ENCODE assay signal across 8 cellular contexts in the genomic region with DNA sequence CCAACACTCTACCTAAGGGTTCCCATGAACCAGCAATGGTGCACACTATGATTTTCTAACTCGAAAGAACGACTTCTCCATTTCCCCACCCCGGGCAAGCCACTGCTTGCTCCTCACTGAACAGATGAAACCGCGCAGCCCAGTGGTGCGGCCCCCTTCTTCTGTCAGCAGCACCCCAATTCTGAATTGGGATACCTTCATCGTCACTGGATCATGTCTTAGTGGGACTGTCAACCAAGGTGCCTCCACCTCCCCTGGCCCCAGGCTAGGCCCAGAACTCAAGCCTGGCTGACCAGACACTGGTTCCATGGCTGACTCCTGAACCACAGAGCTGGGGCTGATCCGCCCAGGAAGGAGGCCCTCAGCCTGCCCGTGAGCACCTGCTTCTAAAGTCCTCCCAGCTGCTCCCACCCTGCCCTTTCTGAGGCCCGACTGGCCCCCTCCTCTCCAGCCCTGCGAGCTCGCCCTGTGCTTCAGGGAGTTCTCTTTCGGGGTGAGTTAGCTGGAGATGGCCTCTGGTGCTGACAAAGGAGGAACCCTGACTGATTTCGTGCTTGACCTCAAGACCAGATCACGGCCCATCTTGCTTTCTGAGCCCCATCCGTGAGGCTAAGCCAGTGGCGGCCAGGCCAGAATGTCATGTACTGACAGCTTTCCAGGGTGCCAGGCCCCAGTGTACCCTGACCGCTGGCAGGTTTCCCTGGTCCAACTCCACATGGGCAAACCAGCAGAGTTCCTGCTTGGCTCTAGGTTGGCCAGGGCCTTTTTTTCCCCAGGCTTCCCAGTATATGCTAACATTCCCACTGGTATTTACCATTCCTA. TPM values are rescaled to one million over a fixed set of nuclear protein-coding genes. Genes with fewer than 3 reads are reported as not detected.
DNase-seq lines count a peak whose midpoint lies in the region; ATAC-seq and TF ChIP-seq lines count a peak whose summit lies in the region.

No MANE protein-coding gene starts in this region.

- H3K9me2 ChIP-seq in OCI-LY1 (ENCODE audit: low read depth, low read length), result no peaks in the 10 kb centered on the region

- H3K9me3 ChIP-seq in OCI-LY1 (ENCODE audit: low read length) (no peaks in the 10 kb centered on the region), gastroesophageal sphincter (no peaks in the 10 kb centered on the region), neutrophil (no peaks in the 10 kb centered on the region)

- no peaks in the 10 kb centered on the region for H3F3A ChIP-seq in OCI-LY1 (ENCODE audit: insufficient read depth, low read length)

- ATAC-seq in gastroesophageal sphincter (no peak), HG03097 (IDR thresholded peaks at IDR 0.05; ENCODE audit: low FRiP score, unreplicated experiment) (no peak), GM19397 (IDR thresholded peaks at IDR 0.05; ENCODE audit: unreplicated experiment) (no peak)

- TF ChIP-seq POLR2A in gastroesophageal sphincter (IDR thresholded peaks at IDR 0.05), result no peak

- peaks cover 83% of the 10 kb centered on the region for H3K36me3 ChIP-seq in OCI-LY1 (ENCODE audit: insufficient read depth, low read length)
- H3K36me3 ChIP-seq in gastroesophageal sphincter, result peaks cover 0 to 16% of the 10 kb centered on the region in 2 donors
- peaks cover 34% of the 10 kb centered on the region for H3K36me3 ChIP-seq in neutrophil

- TF ChIP-seq CTCF in C4-2B (conservative IDR thresholded peaks at IDR 0.05), result no peak
- TF ChIP-seq CTCF in OCI-LY1 (IDR thresholded peaks at IDR 0.05; ENCODE audit: low read length), result no peak
- no peak for TF ChIP-seq CTCF in gastroesophageal sphincter (IDR thresholded peaks at IDR 0.05)
- TF ChIP-seq CTCF in neutrophil (IDR thresholded peaks at IDR 0.05), result no peak

- no peak overlapping the region for H2AFZ ChIP-seq in OCI-LY1 (ENCODE audit: low read length)

- 94% methylated on average over 10 of the region's 18 CpGs; no CpG with 5 or more reads in 1 of the 2 donors for WGBS in gastroesophageal sphincter (ENCODE audit: low coverage in 1 of 2), 2 donors

- H3K27me3 ChIP-seq in OCI-LY1 (ENCODE audit: insufficient read depth, low read length), result no peaks in the 10 kb centered on the region
- H3K27me3 ChIP-seq in gastroesophageal sphincter, result no peaks in the 10 kb centered on the region
- no peaks in the 10 kb centered on the region for H3K27me3 ChIP-seq in neutrophil

- peak overlapping the region; percentile 36; the same call in 1 of the 2 replicates for H3K9ac ChIP-seq in OCI-LY1 (ENCODE audit: low read length)

- H3K27ac ChIP-seq in C4-2B, result peak overlapping the region; percentile 20; the same call in 1 of the 2 replicates
- H3K27ac ChIP-seq in OCI-LY1 (ENCODE audit: low read depth, low read length, poor library complexity, severe bottlenecking), result peak overlapping the region; percentile 84
- peak overlapping the region in 3 of 4 donors; percentile 60 to 84 (median 80) for H3K27ac ChIP-seq in gastroesophageal sphincter
- H3K27ac ChIP-seq in neutrophil, result peak overlapping the region; percentile 94

- TF ChIP-seq EP300 in gastroesophageal sphincter (IDR thresholded peaks at IDR 0.05), result no peak

- H3K4me1 ChIP-seq in OCI-LY1 (ENCODE audit: insufficient read depth, low read length, severe bottlenecking) (peaks cover 86% of the 10 kb centered on the region), gastroesophageal sphincter (peaks cover 22 to 94% (median 71%) of the 10 kb centered on the region in 3 donors), neutrophil (ENCODE audit: control insufficient read depth in 1 of 2, insufficient read depth in 1 of 2, low read depth in 1 of 2, low read length in 1 of 2) (peaks cover 69 to 72% of the 10 kb centered on the region in 2 experiments)

- no peak overlapping the region for H3K4me3 ChIP-seq in OCI-LY1 (ENCODE audit: low read depth, low read length, poor library complexity, severe bottlenecking)
- no peak overlapping the region for H3K4me3 ChIP-seq in gastroesophageal sphincter
- no peak overlapping the region for H3K4me3 ChIP-seq in neutrophil (ENCODE audit: low read depth in 1 of 2, low read length in 1 of 2)

- peak overlapping the region; percentile 22; the same call in 1 of the 2 replicates for H3K4me2 ChIP-seq in OCI-LY1 (ENCODE audit: low read length)

- DNase-seq in LoVo (ENCODE audit: low spot score), result no peak
- no peak for DNase-seq in middle frontal gyrus (ENCODE audit: extremely low spot score, low spot score)

- no peaks in the 10 kb centered on the region for H3K79me2 ChIP-seq in OCI-LY1 (ENCODE audit: insufficient read depth, low read length)

- H4K20me1 ChIP-seq in OCI-LY1 (ENCODE audit: insufficient read depth, low read length), result no peaks in the 10 kb centered on the region

RNA-seq across cellular contexts. Expression of gene FAM53B, which starts 44.5 kb away (rescaled TPM):
- total RNA-seq in gastroesophageal sphincter, result 10 to 100 TPM; 24.5 to 33.0 (median 30.2) TPM

Comparison
In these comparisons a context has a peak if more than half of its experiments do, and no peak if none do; other contexts are left out.
1. H3K27ac ChIP-seq: peak in every context shown above with its lines; median percentile 94 in neutrophil; 84 in OCI-LY1; 80 in gastroesophageal sphincter; 20 in C4-2B.